ENCODE assay signal across 8 cellular contexts in the genomic region with DNA sequence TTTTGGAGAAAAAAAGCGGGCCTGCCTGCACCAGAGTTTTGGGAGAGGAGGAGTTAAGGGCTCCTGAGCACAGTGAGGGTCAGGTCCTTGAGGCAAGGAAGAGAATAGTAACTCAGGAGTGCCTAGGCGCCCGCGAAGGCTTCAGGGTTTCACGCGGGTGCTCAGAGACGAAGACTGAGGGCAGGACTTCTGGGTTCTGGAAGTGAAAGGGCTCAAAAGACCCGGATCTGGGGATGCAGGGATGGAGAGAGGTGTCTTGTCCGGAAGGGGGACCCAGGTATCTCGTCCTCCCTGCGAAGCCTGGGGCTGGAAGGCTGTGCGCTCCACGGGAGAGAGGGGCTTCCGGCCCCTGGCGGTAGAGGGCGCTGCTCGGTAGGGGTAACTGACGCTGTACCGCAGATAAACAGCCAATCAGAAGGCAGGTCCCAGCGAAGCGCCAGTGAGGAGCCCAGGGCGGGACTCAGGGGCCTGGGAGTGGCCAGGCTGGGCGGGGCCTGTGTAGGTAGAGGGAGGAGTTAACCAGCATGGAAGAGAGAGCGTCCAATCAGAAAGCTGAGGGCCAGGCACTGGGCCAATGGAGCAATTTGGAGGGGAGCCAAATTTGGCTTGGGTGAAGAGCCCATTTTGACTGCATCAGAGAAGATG. TPM values are rescaled to one million over a fixed set of nuclear protein-coding genes. Genes with fewer than 3 reads are reported as not detected.
A peak's percentile ranks its signal among the peaks of the same experiment; 100 is the strongest.
DNase-seq lines count a peak whose midpoint lies in the region; ATAC-seq and TF ChIP-seq lines count a peak whose summit lies in the region.

No MANE protein-coding gene starts in this region.

- peak overlapping the region; percentile 72 to 73 for H3K9ac ChIP-seq in mucosa of rectum (ENCODE audit: low read depth in 1 of 2, low read length in 2 of 2)

- H3K27me3 ChIP-seq in esophagus (ENCODE audit: control insufficient read depth in 1 of 2, insufficient read depth in 2 of 2, low read length in 2 of 2) (no peaks in the 10 kb centered on the region), mucosa of rectum (ENCODE audit: control insufficient read depth in 2 of 2, insufficient read depth in 2 of 2, low read length in 2 of 2) (no peaks in the 10 kb centered on the region)

- no peak for ATAC-seq in HG03457 (IDR thresholded peaks at IDR 0.05; ENCODE audit: unreplicated experiment)

- 29 to 32% methylated on average over 24 of the region's 24 CpGs for WGBS in esophagus, 2 donors
- 12% methylated on average over 24 of the region's 24 CpGs for WGBS in urinary bladder

- H3K4me3 ChIP-seq in esophagus (ENCODE audit: low read depth in 1 of 2, low read length in 2 of 2), result peak overlapping the region; percentile 49 to 56
- peak overlapping the region; percentile 65 to 72 for H3K4me3 ChIP-seq in mucosa of rectum (ENCODE audit: low read length in 2 of 2)
- H3K4me3 ChIP-seq in urinary bladder (ENCODE audit: low read depth, low read length), result peak overlapping the region; percentile 80

- H3K27ac ChIP-seq in esophagus (ENCODE audit: low read depth in 2 of 2, low read length in 1 of 2) (peak overlapping the region; percentile 88 to 92), mucosa of rectum (ENCODE audit: low read depth in 2 of 2, low read length in 2 of 2) (peak overlapping the region; percentile 84 to 85), urinary bladder (ENCODE audit: low read depth) (peak overlapping the region; percentile 93)

- H3K36me3 ChIP-seq in esophagus (ENCODE audit: control insufficient read depth in 2 of 2, insufficient read depth in 2 of 2, low read length in 1 of 2), result no peaks in the 10 kb centered on the region
- no peaks in the 10 kb centered on the region for H3K36me3 ChIP-seq in mucosa of rectum (ENCODE audit: control insufficient read depth in 2 of 2, insufficient read depth in 2 of 2, low read length in 2 of 2)
- H3K36me3 ChIP-seq in urinary bladder (ENCODE audit: insufficient read depth), result no peaks in the 10 kb centered on the region

- no peak for TF ChIP-seq CTCF in GM10266 (IDR thresholded peaks at IDR 0.05; ENCODE audit: control insufficient read depth, insufficient read depth, low read depth, missing control alignments)

- DNase-seq in A172 (ENCODE audit: low spot score), result peak; percentile 87
- peak; percentile 65 for DNase-seq in GM10266 (ENCODE audit: extremely low spot score)
- peak; percentile 1 for DNase-seq in NCI-H1694 treated with DMSO at 0.1 percent for 48 hours (lab: John Stamatoyannopoulos, UW)
- peak; percentile 26 for DNase-seq in activated CD4-positive, alpha-beta T cell treated with anti-CD3 and anti-CD28 coated beads, Interleukin-2, amount 50 U/mL, for 1 hour

- no peaks in the 10 kb centered on the region for H3K9me3 ChIP-seq in esophagus (ENCODE audit: control insufficient read depth in 2 of 2, insufficient read depth in 1 of 2, low read depth in 1 of 2, low read length in 1 of 2)
- no peaks in the 10 kb centered on the region for H3K9me3 ChIP-seq in mucosa of rectum (ENCODE audit: control insufficient read depth in 2 of 2, low read length in 2 of 2)

- peaks cover 11 to 18% of the 10 kb centered on the region in 2 donors for H3K4me1 ChIP-seq in esophagus (ENCODE audit: control insufficient read depth in 2 of 2, insufficient read depth in 2 of 2, low read length in 1 of 2)
- H3K4me1 ChIP-seq in mucosa of rectum (ENCODE audit: control insufficient read depth in 2 of 2, insufficient read depth in 2 of 2, low read length in 2 of 2), result peaks cover 20 to 23% of the 10 kb centered on the region in 2 donors
- H3K4me1 ChIP-seq in urinary bladder (ENCODE audit: insufficient read depth), result peaks cover 3% of the 10 kb centered on the region

RNA-seq across cellular contexts. Expression of a gene that starts 0.7 kb away (rescaled TPM):
- total RNA-seq in A172 (2014; rRNA removed; shearing (Covaris generic)), result 29.8 and 42.0 TPM in 2 replicates
- polyA plus RNA-seq in esophagus, result 10 to 100 TPM; 13.5 to 28.2 TPM
- total RNA-seq in urinary bladder, result 76.2 TPM
- 341 TPM for polyA plus RNA-seq in urinary bladder

RNA-seq across cellular contexts. Expression of a gene that starts 10.2 kb away (rescaled TPM):
- total RNA-seq in A172 (2014; rRNA removed; shearing (Covaris generic)), result 0.05 TPM in 1 of 2 replicates, not detected in the other
- polyA plus RNA-seq in esophagus, result 1 to 10 TPM in 1 of 2 donors, under 1 TPM in 1; 0.73 to 1.3 TPM
- total RNA-seq in urinary bladder, result 0.42 TPM
- 2.8 TPM for polyA plus RNA-seq in urinary bladder

RNA-seq across cellular contexts. Expression of a gene that starts 13.4 kb away (rescaled TPM):
- total RNA-seq in A172 (2014; rRNA removed; shearing (Covaris generic)), result 17.7 and 18.6 TPM in 2 replicates
- polyA plus RNA-seq in esophagus (10 to 100 TPM; 10.3 to 15.1 TPM), urinary bladder (13.1 TPM)
- total RNA-seq in urinary bladder, result 5.4 TPM

RNA-seq across cellular contexts. Expression of a gene that starts 30.1 kb away (rescaled TPM):
- not detected in 2 replicates for total RNA-seq in A172 (2014; rRNA removed; shearing (Covaris generic))
- under 1 TPM; 0.12 to 0.18 TPM for polyA plus RNA-seq in esophagus
- 0.79 TPM for total RNA-seq in urinary bladder
- polyA plus RNA-seq in urinary bladder, result 0.76 TPM

RNA-seq across cellular contexts. Expression of a gene that starts 35.5 kb away (rescaled TPM):
- 39.6 and 46.8 TPM in 2 replicates for total RNA-seq in A172 (2014; rRNA removed; shearing (Covaris generic))
- 10 to 100 TPM; 31.6 to 52.1 TPM for polyA plus RNA-seq in esophagus
- 59.4 TPM for total RNA-seq in urinary bladder
- 59.4 TPM for polyA plus RNA-seq in urinary bladder

Comparison
In these comparisons a context has a peak if more than half of its experiments do, and no peak if none do; other contexts are left out.
1. DNase-seq: peak in every context shown above with its lines; median percentile 87 in A172; 65 in GM10266; 26 in activated CD4-positive, alpha-beta T cell treated with anti-CD3 and anti-CD28 coated beads, Interleukin-2, amount 50 U/mL, for 1 hour; 1 in NCI-H1694 treated with DMSO at 0.1 percent for 48 hours.